20 cellular contexts compared by ENCODE assay signal in the genomic region with DNA sequence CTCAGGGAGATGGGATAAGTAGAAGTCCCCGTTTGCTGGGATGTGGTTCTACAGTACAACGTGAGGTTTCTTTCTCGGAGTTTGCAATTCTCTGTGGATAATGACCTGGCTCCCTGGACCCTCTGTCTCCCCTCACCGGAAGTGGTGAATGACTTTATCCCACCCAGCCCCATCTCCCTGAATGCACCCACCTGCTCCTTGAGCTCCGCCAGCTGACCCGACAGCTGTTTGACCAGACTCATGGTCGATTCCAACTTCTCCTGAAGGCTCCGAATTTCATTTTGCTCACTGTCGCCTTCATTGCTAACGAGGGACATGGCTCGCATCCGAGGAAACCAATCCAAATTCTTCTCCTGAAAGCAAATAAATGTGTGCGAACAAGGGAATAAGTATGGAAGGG.
"Had no signal": no experiment of that assay in that cellular context is flagged by ENCODE, and none has a peak within 500 bp of the region (broad histone marks: within the 10 kb centered on the region; RNA-seq: fewer than 3 reads in every experiment).

No MANE protein-coding gene starts in this region.

- H3K27me3 Mint-ChIP-seq: activated naive CD4-positive, alpha-beta T cell treated with anti-CD3 and anti-CD28 coated beads, Interleukin-2, amount 10 ng/mL, durations not matched to agents 7 days and 5 days had no signal

- H3K4me1 ChIP-seq: adrenal gland, colonic mucosa, esophagus squamous epithelium, psoas muscle, stomach had no signal

- H3K4me3 ChIP-seq: adrenal gland, colonic mucosa, esophagus squamous epithelium, hepatocyte, ovary, psoas muscle, smooth muscle cell, stomach, thoracic aorta had no signal

- H3K36me3 ChIP-seq: colonic mucosa, ovary, thoracic aorta had no signal

- H2AFZ ChIP-seq: hepatocyte had no signal

- ATAC-seq: activated T-cell treated with anti-CD3 and anti-CD28 coated beads, Interleukin-2, amount 50 U/mL, for 4 hours; psoas muscle had no signal

- H3K79me2 ChIP-seq: hepatocyte had no signal

- H3K27ac Mint-ChIP-seq: activated naive CD4-positive, alpha-beta T cell treated with anti-CD3 and anti-CD28 coated beads, Interleukin-2, amount 10 ng/mL, durations not matched to agents 7 days and 5 days had no signal

- H3K9me3 Mint-ChIP-seq: activated naive CD4-positive, alpha-beta T cell treated with anti-CD3 and anti-CD28 coated beads, Interleukin-2, amount 10 ng/mL, durations not matched to agents 7 days and 5 days had no signal

- H3K4me2 ChIP-seq: hepatocyte had no signal

- H3K27me3 ChIP-seq: adrenal gland, colonic mucosa, esophagus squamous epithelium, hepatocyte, ovary, stomach had no signal

- DNase-seq: activated CD4-positive, alpha-beta T cell treated with anti-CD3 and anti-CD28 coated beads for 48 hours; activated CD4-positive, CD25-positive, alpha-beta regulatory T cell; activated CD8-positive, alpha-beta T cell treated with anti-CD3 and anti-CD28 coated beads, Interleukin-2, amount 10 ng/mL, durations not matched to agents 7 days and 5 days; activated effector memory CD4-positive, alpha-beta T cell treated with Interleukin-2 at 50 U/mL for 16 hours; activated naive CD4-positive, alpha-beta T cell treated with anti-CD3 and anti-CD28 coated beads, Interleukin-2, amount 10 ng/mL, durations not matched to agents 7 days and 5 days; activated T-cell treated with anti-CD3 and anti-CD28 coated beads, Interleukin-2, amount 50 U/mL, for 4 hours; colonic mucosa; effector CD8-positive, alpha-beta T cell; esophagus squamous epithelium; left cardiac atrium; ovary; psoas muscle; stimulated activated CD4-positive, alpha-beta T cell treated with anti-CD3 and anti-CD28 coated beads, Interleukin-4, amount 100 ng/mL, for 1 hour; stomach; T-helper 1 cell; T-helper 9 cell had no signal

- H3K9me3 ChIP-seq: adrenal gland, colonic mucosa, esophagus squamous epithelium, ovary, psoas muscle, stomach, thoracic aorta had no signal

- H3K4me3 Mint-ChIP-seq: activated CD8-positive, alpha-beta T cell treated with anti-CD3 and anti-CD28 coated beads, Interleukin-2, amount 10 ng/mL, durations not matched to agents 7 days and 5 days; activated naive CD4-positive, alpha-beta T cell treated with anti-CD3 and anti-CD28 coated beads, Interleukin-2, amount 10 ng/mL, durations not matched to agents 7 days and 5 days; activated T-cell treated with anti-CD3 and anti-CD28 coated beads, Interleukin-2, amount 50 U/mL, for 4 hours had no signal

- H3K27ac ChIP-seq: colonic mucosa, esophagus squamous epithelium, hepatocyte, ovary, psoas muscle, stomach, thoracic aorta had no signal
